ENCODE assay signal across 10 cellular contexts in genomic region chr11:451738-452137, GRCh38. TPM values are rescaled to one million over a fixed set of nuclear protein-coding genes. Genes with fewer than 3 reads are reported as not detected.
DNase-seq lines count a peak whose midpoint lies in the region; ATAC-seq, FAIRE-seq and TF ChIP-seq lines count a peak whose summit lies in the region.
"Had no signal": no experiment of that assay in that cellular context is flagged by ENCODE, and none has a peak within 500 bp of the region (broad histone marks: within the 10 kb centered on the region; RNA-seq: fewer than 3 reads in every experiment).

No MANE protein-coding gene starts in this region.

- H3K27me3 ChIP-seq in ACC112 (ENCODE audit: insufficient read depth, low read length) (no peaks in the 10 kb centered on the region), HUES64 (ENCODE audit: insufficient read depth, low read length) (no peaks in the 10 kb centered on the region), brain microvascular endothelial cell (replicated peaks) (no peaks in the 10 kb centered on the region)
- H3K27me3 ChIP-seq in naive thymus-derived CD4-positive, alpha-beta T cell (ENCODE audit: control insufficient read depth in 2 of 2, insufficient read depth in 2 of 2, low read length in 2 of 2): no peaks in the 10 kb centered on the region

- peak overlapping the region in 9 of 10 donors; percentile 61 to 98 (median 96) for H3K4me3 Mint-ChIP-seq in naive thymus-derived CD4-positive, alpha-beta T cell

- H3K9me3 Mint-ChIP-seq in naive thymus-derived CD4-positive, alpha-beta T cell: no peaks in the 10 kb centered on the region

- H3K9ac ChIP-seq in HUES64 (ENCODE audit: low read depth, low read length): 0 out of 2 replicates have a peak overlapping the region, but pooled peaks have one; percentile 77

- no peak for TF ChIP-seq POLR2A in H54 (IDR thresholded peaks at IDR 0.05; ENCODE audit: low read depth, low read length)

- peaks cover 0 to 2% (median 0%) of the 10 kb centered on the region in 5 donors for H3K27me3 Mint-ChIP-seq in naive thymus-derived CD4-positive, alpha-beta T cell

- POLR2A ChIA-PET in naive thymus-derived CD4-positive, alpha-beta T cell (lab: Charles Lee): interaction anchor here (1.0 to 8.9 kb wide), 5 partner anchors 11 to 214 kb away, joined by 3 to 109 read pairs (median 7); partner anchors contain the start of genes PSMD13 and SIGIRR

- H3K4me1 Mint-ChIP-seq in naive thymus-derived CD4-positive, alpha-beta T cell: peaks cover 25 to 44% (median 38%) of the 10 kb centered on the region in 7 donors

- 95% methylated on average over 14 of the region's 14 CpGs for whole genome bisulfite sequencing in HUES64

- H3K36me3 ChIP-seq in ACC112 (ENCODE audit: insufficient read depth, low read length) (no peaks in the 10 kb centered on the region; the same call in 1 of the 2 replicates), HUES64 (ENCODE audit: insufficient read depth, low read length) (peaks cover 23% of the 10 kb centered on the region), brain microvascular endothelial cell (replicated peaks) (peaks cover 6% of the 10 kb centered on the region)
- peaks cover 0 to 18% (median 2%) of the 10 kb centered on the region in 3 experiments for H3K36me3 ChIP-seq in naive thymus-derived CD4-positive, alpha-beta T cell (ENCODE audit: control insufficient read depth in 2 of 3, insufficient read depth in 3 of 3, low read length in 3 of 3)

- no peak for TF ChIP-seq CTCF in brain microvascular endothelial cell (IDR thresholded peaks at IDR 0.05; ENCODE audit: low read depth, low read length, missing control alignments)

- intact Hi-C loops in naive thymus-derived CD4-positive, alpha-beta T cell (cut with micrococcal nuclease): loop anchor here (1.0 to 10.0 kb wide), 7 partner anchors 95 to 273 kb away; partner anchors contain the start of genes IFITM1 (in 1 of the 2) and SCGB1C1 (in 1 of the 2)

- H2AFZ ChIP-seq in ACC112 (ENCODE audit: low read length, unreplicated experiment): no peak overlapping the region

- no peaks in the 10 kb centered on the region for H3K9me3 ChIP-seq in HUES64 (ENCODE audit: insufficient read depth, low read depth, low read length)
- no peaks in the 10 kb centered on the region for H3K9me3 ChIP-seq in naive thymus-derived CD4-positive, alpha-beta T cell (ENCODE audit: control insufficient read depth in 2 of 3, low read length in 3 of 3)

- H3K4me3 ChIP-seq in ACC112 (ENCODE audit: low read depth, low read length) (peak overlapping the region; percentile 89), HUES64 (ENCODE audit: low read length) (peak overlapping the region; percentile 86; the same call in 1 of the 2 replicates), brain microvascular endothelial cell (ENCODE audit: low read depth, low read length) (peak overlapping the region; percentile 75)
- no peak overlapping the region for H3K4me3 ChIP-seq in naive thymus-derived CD4-positive, alpha-beta T cell (ENCODE audit: low read length)

- peaks cover 0 to 10% (median 8%) of the 10 kb centered on the region in 5 donors for H3K36me3 Mint-ChIP-seq in naive thymus-derived CD4-positive, alpha-beta T cell

- ATAC-seq in naive thymus-derived CD4-positive, alpha-beta T cell: no peak
- no peak for ATAC-seq in GM18868 (IDR thresholded peaks at IDR 0.05; ENCODE audit: unreplicated experiment)

- in situ Hi-C loops in brain microvascular endothelial cell (cut with HindIII; ENCODE audit: low pct_ligation_motif_present, low sequenced_read_pairs): no loop called here

- peaks cover 31% of the 10 kb centered on the region for H3K79me2 ChIP-seq in ACC112 (ENCODE audit: control insufficient read depth, insufficient read depth, low read length, unreplicated experiment)

- no peak for FAIRE-seq in H54 (lab: Jason Lieb, UNC)

- H3K4me1 ChIP-seq in ACC112 (ENCODE audit: control insufficient read depth, insufficient read depth, low read length, unreplicated experiment) (peaks cover 5% of the 10 kb centered on the region), HUES64 (ENCODE audit: insufficient read depth, low read length) (peaks cover 11% of the 10 kb centered on the region)
- H3K4me1 ChIP-seq in naive thymus-derived CD4-positive, alpha-beta T cell (ENCODE audit: control insufficient read depth in 2 of 2, insufficient read depth in 2 of 2, low read length in 2 of 2): peaks cover 24 to 36% of the 10 kb centered on the region in 2 donors

- DNase-seq in brain microvascular endothelial cell (no peak), H54 (ENCODE audit: insufficient read length, low spot score) (no peak), NCI-H187 treated with DMSO at 0.1 percent for 48 hours (lab: John Stamatoyannopoulos, UW) (no peak), nucleus accumbens (lab: John Stamatoyannopoulos, UW) (no peak)
- DNase-seq in naive thymus-derived CD4-positive, alpha-beta T cell: no peak
- DNase-seq: NK-92 treated with Interleukin-12 subunit alpha and Interleukin-12 subunit beta, amount 100 ng/mL, for 24 hours; stimulated activated CD4-positive, alpha-beta T cell treated with anti-CD3 and anti-CD28 coated beads, Interleukin-2, amount 100 ng/mL, for 24 hours had no signal

- H3K27ac ChIP-seq in ACC112 (ENCODE audit: low read depth, low read length) (no peak overlapping the region), HUES64 (ENCODE audit: low read depth, low read length) (no peak overlapping the region), brain microvascular endothelial cell (no peak overlapping the region)
- H3K27ac ChIP-seq in naive thymus-derived CD4-positive, alpha-beta T cell (ENCODE audit: low read depth, low read length): peak overlapping the region; percentile 98

- peak overlapping the region in 6 of 9 donors; percentile 85 to 98 (median 96) for H3K27ac Mint-ChIP-seq in naive thymus-derived CD4-positive, alpha-beta T cell

- CTCF ChIA-PET in naive thymus-derived CD4-positive, alpha-beta T cell (lab: Charles Lee): interaction anchor here (0.6 to 7.1 kb wide), 8 partner anchors 14 to 204 kb away, joined by 3 to 42 read pairs (median 7); partner anchors contain the start of gene SIGIRR

RNA-seq across cellular contexts. Expression of gene PTDSS2, which starts 1.7 kb away (rescaled TPM):
- 25.7 TPM for polyA plus RNA-seq in HUES64 (2013, experiment 1 of 2)
- 24.5 TPM for polyA plus RNA-seq in HUES64 (2013, experiment 2 of 2)
- 10 to 100 TPM; 19.3 to 27.7 (median 23.4) TPM for total RNA-seq in naive thymus-derived CD4-positive, alpha-beta T cell
- polyA plus RNA-seq in naive thymus-derived CD4-positive, alpha-beta T cell: 1 to 10 TPM; 9.0 to 9.9 TPM

RNA-seq across cellular contexts. Expression of gene ANO9, which starts 9.9 kb away (rescaled TPM):
- polyA plus RNA-seq in HUES64 (2013, experiment 1 of 2): 2.9 TPM
- polyA plus RNA-seq in HUES64 (2013, experiment 2 of 2): 3.7 TPM
- 100 to 1,000 TPM in 1 of 5 experiments, 10 to 100 TPM in 4; 85.2 to 107 (median 94.0) TPM for total RNA-seq in naive thymus-derived CD4-positive, alpha-beta T cell
- 1 to 10 TPM; 9.0 to 9.7 TPM for polyA plus RNA-seq in naive thymus-derived CD4-positive, alpha-beta T cell

RNA-seq across cellular contexts. Expression of gene SIGIRR, which starts 36.9 kb away (rescaled TPM):
- 18.0 TPM for polyA plus RNA-seq in HUES64 (2013, experiment 1 of 2)
- polyA plus RNA-seq in HUES64 (2013, experiment 2 of 2): 18.8 TPM
- total RNA-seq in naive thymus-derived CD4-positive, alpha-beta T cell: 100 to 1,000 TPM; 210 to 497 (median 392) TPM
- polyA plus RNA-seq in naive thymus-derived CD4-positive, alpha-beta T cell: 100 to 1,000 TPM; 223 to 305 TPM

RNA-seq across cellular contexts. Expression of gene RNH1, which starts 55.3 kb away (rescaled TPM):
- 28.2 TPM for polyA plus RNA-seq in HUES64 (2013, experiment 1 of 2)
- polyA plus RNA-seq in HUES64 (2013, experiment 2 of 2): 29.7 TPM
- 100 to 1,000 TPM in 4 of 5 experiments, 10 to 100 TPM in 1; 98.6 to 193 (median 109) TPM for total RNA-seq in naive thymus-derived CD4-positive, alpha-beta T cell
- polyA plus RNA-seq in naive thymus-derived CD4-positive, alpha-beta T cell: 100 to 1,000 TPM; 156 to 243 TPM

RNA-seq across cellular contexts. Expression of gene PKP3, which starts 57.7 kb away (rescaled TPM):
- polyA plus RNA-seq in HUES64 (2013, experiment 1 of 2): 1.4 TPM
- 1.6 TPM for polyA plus RNA-seq in HUES64 (2013, experiment 2 of 2)
- total RNA-seq in naive thymus-derived CD4-positive, alpha-beta T cell: not detected
- polyA plus RNA-seq in naive thymus-derived CD4-positive, alpha-beta T cell: not detected
